8 cellular contexts compared by ENCODE assay signal in the genomic region with DNA sequence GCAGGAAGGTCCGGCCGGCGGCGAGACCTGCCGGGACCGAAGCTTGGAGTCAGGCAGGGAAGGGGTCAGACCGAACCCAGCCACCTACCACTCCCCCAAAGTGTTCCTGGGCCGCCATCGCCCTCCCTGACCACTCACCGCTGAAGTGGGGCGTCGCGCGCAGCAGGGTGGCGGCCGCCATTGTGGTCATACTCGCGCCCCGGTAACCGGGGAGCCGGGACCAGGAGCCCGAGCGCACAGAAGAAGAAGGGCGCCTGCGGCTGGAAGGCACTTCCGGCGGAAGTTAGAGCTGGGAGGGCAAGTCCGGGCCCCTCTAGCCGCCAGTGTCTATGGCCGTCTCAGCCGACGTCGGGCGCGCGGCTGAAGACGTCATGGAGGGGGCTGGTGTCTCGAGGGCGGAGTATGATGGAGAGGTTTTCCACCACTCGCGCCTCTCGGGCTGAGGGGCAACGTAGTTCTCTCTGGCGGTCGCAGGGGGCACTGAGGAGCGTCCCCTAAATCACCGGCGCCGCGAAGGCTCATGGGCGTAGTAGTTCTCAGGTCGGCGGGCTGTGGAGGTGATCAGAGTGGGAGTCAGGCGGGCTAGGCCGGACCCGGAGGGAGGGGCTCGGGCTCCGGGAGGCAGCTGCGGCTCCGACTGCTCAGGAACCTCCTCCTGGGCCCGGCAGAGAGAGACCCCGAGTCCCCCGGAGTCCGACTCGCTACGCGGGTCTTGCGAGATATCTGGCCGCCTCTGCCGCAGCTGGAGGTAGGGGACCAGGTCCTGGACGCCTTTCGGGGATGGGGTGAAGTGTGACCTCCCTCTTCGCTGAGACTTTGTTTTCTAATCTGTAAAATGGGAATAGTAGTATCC. TPM values are rescaled to one million over a fixed set of nuclear protein-coding genes. Genes with fewer than 3 reads are reported as not detected.
DNase-seq lines count a peak whose midpoint lies in the region; ATAC-seq and TF ChIP-seq lines count a peak whose summit lies in the region.

TUFM (minus strand) TSS at position 269 of the 853 bp plus-strand sequence; CDS start at position 190, 79 bp downstream.

- H3K9me3 Mint-ChIP-seq in activated naive CD4-positive, alpha-beta T cell treated with anti-CD3 and anti-CD28 coated beads, Interleukin-2, amount 50 U/mL, for 72 hours: no peaks in the 10 kb centered on the region

- ATAC-seq in HG02571 (IDR thresholded peaks at IDR 0.05; ENCODE audit: unreplicated experiment) (peak; percentile 88), SK-N-SH treated with all-trans-retinoic acid at 6 μM for 48 hours (peak; percentile 92), omental fat pad (ENCODE audit: low FRiP score) (peak; percentile 98), thoracic aorta (ENCODE audit: insufficient number of reproducible peaks, low FRiP score, low read depth) (peak; percentile 99)
- ATAC-seq in activated naive CD4-positive, alpha-beta T cell treated with anti-CD3 and anti-CD28 coated beads, Interleukin-2, amount 50 U/mL, for 72 hours: peak; percentile 95 to 97

- no peaks in the 10 kb centered on the region for H3K9me3 ChIP-seq in thoracic aorta

- H3K27ac ChIP-seq in thoracic aorta: peak within 1 kb of the TSS; percentile 83 to 89

- H3K36me3 Mint-ChIP-seq in activated naive CD4-positive, alpha-beta T cell treated with anti-CD3 and anti-CD28 coated beads, Interleukin-2, amount 50 U/mL, for 72 hours: peaks cover 26 to 30% of the 10 kb centered on the region in 2 donors

- peak within 1 kb of the TSS; percentile 84 for H3K4me3 ChIP-seq in GM08714 (ENCODE audit: low read length)
- H3K4me3 ChIP-seq in thoracic aorta: peak within 1 kb of the TSS; percentile 89

- peaks cover 3 to 22% of the 10 kb centered on the region in 2 donors for H3K4me1 ChIP-seq in thoracic aorta (ENCODE audit: control insufficient read depth in 1 of 2, low read depth in 2 of 2)

- TF ChIP-seq CTCF in omental fat pad (IDR thresholded peaks at IDR 0.05) (peak in 1 of 3 donors; percentile 25), thoracic aorta (IDR thresholded peaks at IDR 0.05) (peak; percentile 80)

- peak; percentile 91 for DNase-seq in NCI-H1048 (lab: John Stamatoyannopoulos, UW)
- DNase-seq in activated naive CD4-positive, alpha-beta T cell treated with anti-CD3 and anti-CD28 coated beads, Interleukin-2, amount 50 U/mL, for 72 hours (ENCODE audit: low spot score in 2 of 2): peak; percentile 94 to 97
- DNase-seq in glomerular endothelial cell (ENCODE audit: extremely low read depth, low read depth, low spot score): peak; percentile 70
- peak; percentile 90 for DNase-seq in omental fat pad (ENCODE audit: low spot score)
- DNase-seq in thoracic aorta (ENCODE audit: low spot score): peak; percentile 94

- H3K27me3 ChIP-seq in thoracic aorta (replicated peaks; ENCODE audit: insufficient read depth): no peaks in the 10 kb centered on the region

- peaks cover 31% of the 10 kb centered on the region for H3K36me3 ChIP-seq in thoracic aorta

- peak within 1 kb of the TSS; percentile 95 to 99 for H3K27ac Mint-ChIP-seq in activated naive CD4-positive, alpha-beta T cell treated with anti-CD3 and anti-CD28 coated beads, Interleukin-2, amount 50 U/mL, for 72 hours

TF ChIP-seq in SK-N-SH treated with all-trans-retinoic acid at 6 μM for 48 hours, 23 proteins besides CTCF, POLR2A, EP300 and RAD21:
- TF ChIP-seq ARNTL (CRISPR knock-in tag; IDR thresholded peaks at IDR 0.05; ENCODE audit: borderline replicate concordance, low read depth) (no peak), ZNF8 (CRISPR knock-in tag; IDR thresholded peaks at IDR 0.05) (no peak), POU6F1 (CRISPR knock-in tag; IDR thresholded peaks at IDR 0.05; ENCODE audit: borderline replicate concordance, low read depth) (no peak), RARB (CRISPR knock-in tag; IDR thresholded peaks at IDR 0.05) (no peak), OSR1 (CRISPR knock-in tag; IDR thresholded peaks at IDR 0.05) (no peak), CSDC2 (CRISPR knock-in tag; IDR thresholded peaks at IDR 0.05) (no peak), ZFP3 (CRISPR knock-in tag; IDR thresholded peaks at IDR 0.05) (no peak), BACH2 (CRISPR knock-in tag; IDR thresholded peaks at IDR 0.05; ENCODE audit: borderline replicate concordance) (no peak), CSRNP3 (CRISPR knock-in tag; IDR thresholded peaks at IDR 0.05) (no peak), ZNF565 (CRISPR knock-in tag; conservative IDR thresholded peaks at IDR 0.05; ENCODE audit: low read depth) (no peak), ESRRG (CRISPR knock-in tag; IDR thresholded peaks at IDR 0.05) (no peak), ZNF70 (CRISPR knock-in tag; IDR thresholded peaks at IDR 0.05) (no peak), TOX (CRISPR knock-in tag; IDR thresholded peaks at IDR 0.05; ENCODE audit: borderline replicate concordance) (no peak), ZFP30 (CRISPR knock-in tag; IDR thresholded peaks at IDR 0.05) (no peak), SNAI2 (CRISPR knock-in tag; IDR thresholded peaks at IDR 0.05) (no peak), ISL1 (CRISPR knock-in tag; IDR thresholded peaks at IDR 0.05) (no peak)
- TF ChIP-seq, protein P1, sequence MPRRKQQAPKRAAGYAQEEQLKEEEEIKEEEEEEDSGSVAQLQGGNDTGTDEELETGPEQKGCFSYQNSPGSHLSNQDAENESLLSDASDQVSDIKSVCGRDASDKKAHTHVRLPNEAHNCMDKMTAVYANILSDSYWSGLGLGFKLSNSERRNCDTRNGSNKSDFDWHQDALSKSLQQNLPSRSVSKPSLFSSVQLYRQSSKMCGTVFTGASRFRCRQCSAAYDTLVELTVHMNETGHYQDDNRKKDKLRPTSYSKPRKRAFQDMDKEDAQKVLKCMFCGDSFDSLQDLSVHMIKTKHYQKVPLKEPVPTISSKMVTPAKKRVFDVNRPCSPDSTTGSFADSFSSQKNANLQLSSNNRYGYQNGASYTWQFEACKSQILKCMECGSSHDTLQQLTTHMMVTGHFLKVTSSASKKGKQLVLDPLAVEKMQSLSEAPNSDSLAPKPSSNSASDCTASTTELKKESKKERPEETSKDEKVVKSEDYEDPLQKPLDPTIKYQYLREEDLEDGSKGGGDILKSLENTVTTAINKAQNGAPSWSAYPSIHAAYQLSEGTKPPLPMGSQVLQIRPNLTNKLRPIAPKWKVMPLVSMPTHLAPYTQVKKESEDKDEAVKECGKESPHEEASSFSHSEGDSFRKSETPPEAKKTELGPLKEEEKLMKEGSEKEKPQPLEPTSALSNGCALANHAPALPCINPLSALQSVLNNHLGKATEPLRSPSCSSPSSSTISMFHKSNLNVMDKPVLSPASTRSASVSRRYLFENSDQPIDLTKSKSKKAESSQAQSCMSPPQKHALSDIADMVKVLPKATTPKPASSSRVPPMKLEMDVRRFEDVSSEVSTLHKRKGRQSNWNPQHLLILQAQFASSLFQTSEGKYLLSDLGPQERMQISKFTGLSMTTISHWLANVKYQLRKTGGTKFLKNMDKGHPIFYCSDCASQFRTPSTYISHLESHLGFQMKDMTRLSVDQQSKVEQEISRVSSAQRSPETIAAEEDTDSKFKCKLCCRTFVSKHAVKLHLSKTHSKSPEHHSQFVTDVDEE (CRISPR knock-in tag; IDR thresholded peaks at IDR 0.05): no peak
- TF ChIP-seq, protein P2, sequence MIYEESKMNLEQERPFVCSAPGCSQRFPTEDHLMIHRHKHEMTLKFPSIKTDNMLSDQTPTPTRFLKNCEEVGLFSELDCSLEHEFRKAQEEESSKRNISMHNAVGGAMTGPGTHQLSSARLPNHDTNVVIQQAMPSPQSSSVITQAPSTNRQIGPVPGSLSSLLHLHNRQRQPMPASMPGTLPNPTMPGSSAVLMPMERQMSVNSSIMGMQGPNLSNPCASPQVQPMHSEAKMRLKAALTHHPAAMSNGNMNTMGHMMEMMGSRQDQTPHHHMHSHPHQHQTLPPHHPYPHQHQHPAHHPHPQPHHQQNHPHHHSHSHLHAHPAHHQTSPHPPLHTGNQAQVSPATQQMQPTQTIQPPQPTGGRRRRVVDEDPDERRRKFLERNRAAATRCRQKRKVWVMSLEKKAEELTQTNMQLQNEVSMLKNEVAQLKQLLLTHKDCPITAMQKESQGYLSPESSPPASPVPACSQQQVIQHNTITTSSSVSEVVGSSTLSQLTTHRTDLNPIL (CRISPR knock-in tag; IDR thresholded peaks at IDR 0.05; ENCODE audit: low read depth): no peak
TF ChIP-seq in SK-N-SH treated with all-trans-retinoic acid at 6 μM for 48 hours: peak in this region for 0.

RNA-seq across cellular contexts. Expression of gene TUFM, which starts in this region (rescaled TPM):
- 100 to 1,000 TPM; 235 to 315 TPM for total RNA-seq in activated naive CD4-positive, alpha-beta T cell treated with anti-CD3 and anti-CD28 coated beads, Interleukin-2, amount 50 U/mL, for 72 hours
- total RNA-seq in glomerular endothelial cell (144 TPM in 2 replicates), omental fat pad (100 to 1,000 TPM in 2 of 4 donors, 10 to 100 TPM in 2; 93.2 to 133 (median 103) TPM), thoracic aorta (10 to 100 TPM; 48.9 to 50.2 TPM)

Comparison
In these comparisons a context has a peak if more than half of its experiments do, and no peak if none do; other contexts are left out.
1. Peak in every context shown above with its lines: DNase-seq, ATAC-seq, H3K4me3 ChIP-seq and H3K27ac ChIP-seq.